ENCODE assay signal across 8 cellular contexts in genomic region chr7:6576867-6577368, GRCh38. TPM values are rescaled to one million over a fixed set of nuclear protein-coding genes. Genes with fewer than 3 reads are reported as not detected.
DNase-seq lines count a peak whose midpoint lies in the region; ATAC-seq and TF ChIP-seq lines count a peak whose summit lies in the region.
"Not testable (repeated sequence)": the region's sequence is repeated elsewhere in the genome, so short reads cannot be mapped to it uniquely, and the experiment has no call there.

No MANE protein-coding gene starts in this region.

- not testable (repeated sequence) for TF ChIP-seq POLR2A in Peyer's patch (IDR thresholded peaks at IDR 0.05)

- CTCF ChIA-PET in BJ (lab: Yijun Ruan, JAX): interaction anchor here (1.0 to 1.5 kb wide), 3 partner anchors 11 to 27 kb away, joined by 4 to 18 read pairs (median 5); partner anchors contain the start of gene INTS15
- CTCF ChIA-PET in activated naive CD4-positive, alpha-beta T cell treated with anti-CD3 and anti-CD28 coated beads for 36 hours (lab: Charles Lee): interaction anchor here (1.0 to 1.9 kb wide), 3 partner anchors 14 to 721 kb away, joined by 3 to 8 read pairs (median 4); partner anchors contain the start of gene INTS15

- not testable (repeated sequence) for DNase-seq in BJ (ENCODE audit: low read depth); HFFc6; natural killer cell treated with Interleukin-12 subunit alpha and Interleukin-12 subunit beta and Interleukin-15 and Interleukin-18, amount 100 ng/mL, for 72 hours (ENCODE audit: low spot score); stimulated activated naive B cell treated with anti-CD40 and anti-IgM and Interleukin-4, amounts not matched to agents 10 μg/mL and 1 μg/mL and 100 μg/mL, for 72 hours
- peak in 1 of 3 donors; percentile 50 for DNase-seq in Peyer's patch
- peak; percentile 36 for DNase-seq in activated naive CD4-positive, alpha-beta T cell treated with anti-CD3 and anti-CD28 coated beads for 36 hours

- 15 to 30% methylated on average over 9 to 10 of the region's 14 CpGs for WGBS in ectodermal cell, 2 experiments

- H3K27ac Mint-ChIP-seq in HFFc6: not testable (repeated sequence)
- H3K27ac Mint-ChIP-seq in activated naive CD4-positive, alpha-beta T cell treated with anti-CD3 and anti-CD28 coated beads for 36 hours: peak overlapping the region; percentile 81
- H3K27ac Mint-ChIP-seq in natural killer cell treated with Interleukin-12 subunit alpha and Interleukin-12 subunit beta and Interleukin-15 and Interleukin-18, amount 100 ng/mL, for 72 hours: peak overlapping the region; percentile 39 to 75
- H3K27ac Mint-ChIP-seq in stimulated activated naive B cell treated with anti-CD40 and anti-IgM and Interleukin-4, amounts not matched to agents 10 μg/mL and 1 μg/mL and 100 μg/mL, for 72 hours: peak overlapping the region; percentile 97

- peaks cover 14% of the 10 kb centered on the region for H3K4me1 Mint-ChIP-seq in HFFc6 (ENCODE audit: low read depth)
- H3K4me1 Mint-ChIP-seq in activated naive CD4-positive, alpha-beta T cell treated with anti-CD3 and anti-CD28 coated beads for 36 hours (ENCODE audit: low read depth): peaks cover 20% of the 10 kb centered on the region
- peaks cover 19 to 20% of the 10 kb centered on the region in 2 donors for H3K4me1 Mint-ChIP-seq in natural killer cell treated with Interleukin-12 subunit alpha and Interleukin-12 subunit beta and Interleukin-15 and Interleukin-18, amount 100 ng/mL, for 72 hours (ENCODE audit: low read depth in 2 of 2)
- peaks cover 20 to 37% of the 10 kb centered on the region in 2 donors for H3K4me1 Mint-ChIP-seq in stimulated activated naive B cell treated with anti-CD40 and anti-IgM and Interleukin-4, amounts not matched to agents 10 μg/mL and 1 μg/mL and 100 μg/mL, for 72 hours

- not testable (repeated sequence) for H3K36me3 ChIP-seq in BJ (ENCODE audit: control insufficient read depth, insufficient read depth, low read length)
- H3K36me3 ChIP-seq in Peyer's patch (peaks cover 0 to 22% (median 0%) of the 10 kb centered on the region in 3 donors), ectodermal cell (ENCODE audit: control insufficient read depth, insufficient read depth, low read length) (peaks cover 16% of the 10 kb centered on the region), iPS-15b (ENCODE audit: control insufficient read depth, insufficient read depth, low read length) (peaks cover 11% of the 10 kb centered on the region)

- not testable (repeated sequence) for H3K9me3 Mint-ChIP-seq in HFFc6; activated naive CD4-positive, alpha-beta T cell treated with anti-CD3 and anti-CD28 coated beads for 36 hours; natural killer cell treated with Interleukin-12 subunit alpha and Interleukin-12 subunit beta and Interleukin-15 and Interleukin-18, amount 100 ng/mL, for 72 hours; stimulated activated naive B cell treated with anti-CD40 and anti-IgM and Interleukin-4, amounts not matched to agents 10 μg/mL and 1 μg/mL and 100 μg/mL, for 72 hours

- not testable (repeated sequence) for ATAC-seq in natural killer cell treated with Interleukin-12 subunit alpha and Interleukin-12 subunit beta and Interleukin-15 and Interleukin-18, amount 100 ng/mL, for 72 hours
- ATAC-seq in stimulated activated naive B cell treated with anti-CD40 and anti-IgM and Interleukin-4, amounts not matched to agents 10 μg/mL and 1 μg/mL and 100 μg/mL, for 72 hours (replicated peaks): peak in 1 of 2 donors; percentile 26

- POLR2A ChIA-PET in BJ (lab: Charles Lee): not testable (repeated sequence)

- H3K4me1 ChIP-seq in Peyer's patch; ectodermal cell (ENCODE audit: control insufficient read depth, insufficient read depth, low read length); iPS-15b (ENCODE audit: control insufficient read depth, insufficient read depth, low read length): not testable (repeated sequence)

- not testable (repeated sequence) for TF ChIP-seq CTCF in BJ (IDR thresholded peaks at IDR 0.05; ENCODE audit: insufficient read depth, low read depth, low read length); HFFc6 (IDR thresholded peaks at IDR 0.05); Peyer's patch (IDR thresholded peaks at IDR 0.05)

- not testable (repeated sequence) for H3K9me3 ChIP-seq in Peyer's patch; ectodermal cell (ENCODE audit: control insufficient read depth, low read length); iPS-15b (ENCODE audit: control insufficient read depth, insufficient read depth, low read length)

- H3K27ac ChIP-seq in Peyer's patch: peak overlapping the region; percentile 84 to 97 (median 88)
- not testable (repeated sequence) for H3K27ac ChIP-seq in ectodermal cell (ENCODE audit: insufficient read depth, low read depth, low read length, poor library complexity, severe bottlenecking)

- H3K9ac ChIP-seq in iPS-15b (ENCODE audit: low read depth, low read length): not testable (repeated sequence)

- peak overlapping the region; percentile 73 for H3K4me3 ChIP-seq in BJ (ENCODE audit: low read depth, low read length)
- peak overlapping the region; percentile 51 to 94 (median 72) for H3K4me3 ChIP-seq in Peyer's patch
- H3K4me3 ChIP-seq in ectodermal cell (ENCODE audit: insufficient read depth, low read depth, low read length): peak overlapping the region; percentile 63
- peak overlapping the region; percentile 66 for H3K4me3 ChIP-seq in iPS-15b (ENCODE audit: low read depth, low read length)

- peak overlapping the region; percentile 87 for H3K4me3 Mint-ChIP-seq in HFFc6
- peak overlapping the region; percentile 84 for H3K4me3 Mint-ChIP-seq in activated naive CD4-positive, alpha-beta T cell treated with anti-CD3 and anti-CD28 coated beads for 36 hours
- H3K4me3 Mint-ChIP-seq in natural killer cell treated with Interleukin-12 subunit alpha and Interleukin-12 subunit beta and Interleukin-15 and Interleukin-18, amount 100 ng/mL, for 72 hours: peak overlapping the region; percentile 86
- peak overlapping the region; percentile 96 for H3K4me3 Mint-ChIP-seq in stimulated activated naive B cell treated with anti-CD40 and anti-IgM and Interleukin-4, amounts not matched to agents 10 μg/mL and 1 μg/mL and 100 μg/mL, for 72 hours

- intact Hi-C loops in activated naive CD4-positive, alpha-beta T cell treated with anti-CD3 and anti-CD28 coated beads for 36 hours (cut with micrococcal nuclease): loop anchor here (1.0 to 2.0 kb wide), 2 partner anchors 13 to 130 kb away; partner anchors contain the start of genes INTS15 and ZNF12

- H3K27me3 Mint-ChIP-seq in HFFc6 (ENCODE audit: insufficient read depth); activated naive CD4-positive, alpha-beta T cell treated with anti-CD3 and anti-CD28 coated beads for 36 hours (ENCODE audit: low read depth); natural killer cell treated with Interleukin-12 subunit alpha and Interleukin-12 subunit beta and Interleukin-15 and Interleukin-18, amount 100 ng/mL, for 72 hours; stimulated activated naive B cell treated with anti-CD40 and anti-IgM and Interleukin-4, amounts not matched to agents 10 μg/mL and 1 μg/mL and 100 μg/mL, for 72 hours: not testable (repeated sequence)

- H3K27me3 ChIP-seq in BJ (ENCODE audit: control insufficient read depth, insufficient read depth, low read length); Peyer's patch; ectodermal cell (ENCODE audit: control insufficient read depth, insufficient read depth, low read length, poor library complexity, severe bottlenecking); iPS-15b (ENCODE audit: control insufficient read depth, insufficient read depth, low read length): not testable (repeated sequence)

- not testable (repeated sequence) for H3K36me3 Mint-ChIP-seq in HFFc6 (ENCODE audit: low read depth); activated naive CD4-positive, alpha-beta T cell treated with anti-CD3 and anti-CD28 coated beads for 36 hours (ENCODE audit: low read depth); natural killer cell treated with Interleukin-12 subunit alpha and Interleukin-12 subunit beta and Interleukin-15 and Interleukin-18, amount 100 ng/mL, for 72 hours
- H3K36me3 Mint-ChIP-seq in stimulated activated naive B cell treated with anti-CD40 and anti-IgM and Interleukin-4, amounts not matched to agents 10 μg/mL and 1 μg/mL and 100 μg/mL, for 72 hours: peaks cover 18 to 24% of the 10 kb centered on the region in 2 donors

RNA-seq across cellular contexts. Expression of gene ZDHHC4, which starts 0.3 kb away (rescaled TPM):
- 113 and 116 TPM in 2 replicates for polyA plus RNA-seq in BJ (2011; rRNA removed)
- 54.5 and 86.3 TPM in 2 replicates for polyA minus RNA-seq in BJ (2011; rRNA and poly(A)+ RNA removed)
- 10 to 100 TPM; 18.4 to 27.7 (median 25.2) TPM for total RNA-seq in HFFc6 (2021; fragmentation: NEBNext Ultra II Directional; extraction: Animal tissue kit (Norgen Biotek cat#: 25700))
- total RNA-seq in Peyer's patch: 10 to 100 TPM; 29.6 to 52.0 (median 44.8) TPM
- 10 to 100 TPM; 48.1 to 49.4 TPM for total RNA-seq in activated naive CD4-positive, alpha-beta T cell treated with anti-CD3 and anti-CD28 coated beads for 36 hours
- polyA plus RNA-seq in ectodermal cell (2013, experiment 1 of 4): 73.2 TPM
- polyA plus RNA-seq in ectodermal cell (2013, experiment 2 of 4): 85.9 TPM
- 66.1 TPM for polyA plus RNA-seq in ectodermal cell (2013, experiment 3 of 4)
- 76.0 TPM for polyA plus RNA-seq in ectodermal cell (2013, experiment 4 of 4)
- 10 to 100 TPM; 20.6 to 33.5 TPM for total RNA-seq in natural killer cell treated with Interleukin-12 subunit alpha and Interleukin-12 subunit beta and Interleukin-15 and Interleukin-18, amount 100 ng/mL, for 72 hours

RNA-seq across cellular contexts. Expression of gene INTS15, which starts 12.9 kb away (rescaled TPM):
- polyA plus RNA-seq in BJ (2011; rRNA removed): 16.0 and 22.6 TPM in 2 replicates
- polyA minus RNA-seq in BJ (2011; rRNA and poly(A)+ RNA removed): 13.4 and 19.1 TPM in 2 replicates
- total RNA-seq in HFFc6 (2021; fragmentation: NEBNext Ultra II Directional; extraction: Animal tissue kit (Norgen Biotek cat#: 25700)): 10 to 100 TPM; 14.9 to 17.9 (median 17.4) TPM
- total RNA-seq in Peyer's patch: 10 to 100 TPM; 34.0 to 95.7 (median 53.0) TPM
- 10 to 100 TPM; 24.9 to 27.5 TPM for total RNA-seq in activated naive CD4-positive, alpha-beta T cell treated with anti-CD3 and anti-CD28 coated beads for 36 hours
- polyA plus RNA-seq in ectodermal cell (2013, experiment 1 of 4): 31.1 TPM
- 37.1 TPM for polyA plus RNA-seq in ectodermal cell (2013, experiment 2 of 4)
- polyA plus RNA-seq in ectodermal cell (2013, experiment 3 of 4): 32.7 TPM
- polyA plus RNA-seq in ectodermal cell (2013, experiment 4 of 4): 31.8 TPM
- 10 to 100 TPM; 42.5 to 58.6 TPM for total RNA-seq in natural killer cell treated with Interleukin-12 subunit alpha and Interleukin-12 subunit beta and Interleukin-15 and Interleukin-18, amount 100 ng/mL, for 72 hours

RNA-seq across cellular contexts. Expression of gene GRID2IP, which starts 25.7 kb away (rescaled TPM):
- polyA plus RNA-seq in BJ (2011; rRNA removed): not detected in 2 replicates
- not detected in 2 replicates for polyA minus RNA-seq in BJ (2011; rRNA and poly(A)+ RNA removed)
- total RNA-seq in HFFc6 (2021; fragmentation: NEBNext Ultra II Directional; extraction: Animal tissue kit (Norgen Biotek cat#: 25700)): not detected
- under 1 TPM in 3 of 4 donors, not detected in 1; 0.40 to 0.95 (median 0.88) TPM for total RNA-seq in Peyer's patch
- under 1 TPM; 0.10 to 0.12 TPM for total RNA-seq in activated naive CD4-positive, alpha-beta T cell treated with anti-CD3 and anti-CD28 coated beads for 36 hours
- polyA plus RNA-seq in ectodermal cell (2013, experiment 1 of 4): 0.17 TPM
- polyA plus RNA-seq in ectodermal cell (2013, experiment 2 of 4): 0.23 TPM
- 0.32 TPM for polyA plus RNA-seq in ectodermal cell (2013, experiment 3 of 4)
- 0.20 TPM for polyA plus RNA-seq in ectodermal cell (2013, experiment 4 of 4)
- total RNA-seq in natural killer cell treated with Interleukin-12 subunit alpha and Interleukin-12 subunit beta and Interleukin-15 and Interleukin-18, amount 100 ng/mL, for 72 hours: under 1 TPM in 1 of 2 donors, not detected in 1; 0.29 TPM

RNA-seq across cellular contexts. Expression of gene ZNF853, which starts 38.5 kb away (rescaled TPM):
- polyA plus RNA-seq in BJ (2011; rRNA removed): 1.6 and 2.0 TPM in 2 replicates
- polyA minus RNA-seq in BJ (2011; rRNA and poly(A)+ RNA removed): 2.5 TPM in 2 replicates
- under 1 TPM in 3 of 6 experiments, not detected in 3; 0.05 to 0.07 (median 0.06) TPM for total RNA-seq in HFFc6 (2021; fragmentation: NEBNext Ultra II Directional; extraction: Animal tissue kit (Norgen Biotek cat#: 25700))
- total RNA-seq in Peyer's patch: 1 to 10 TPM; 1.1 to 8.3 (median 2.5) TPM
- under 1 TPM; 0.69 to 0.91 TPM for total RNA-seq in activated naive CD4-positive, alpha-beta T cell treated with anti-CD3 and anti-CD28 coated beads for 36 hours
- 6.8 TPM for polyA plus RNA-seq in ectodermal cell (2013, experiment 1 of 4)
- 7.6 TPM for polyA plus RNA-seq in ectodermal cell (2013, experiment 2 of 4)
- 7.7 TPM for polyA plus RNA-seq in ectodermal cell (2013, experiment 3 of 4)
- polyA plus RNA-seq in ectodermal cell (2013, experiment 4 of 4): 9.0 TPM
- 1 to 10 TPM in 1 of 2 donors, under 1 TPM in 1; 0.56 to 1.0 TPM for total RNA-seq in natural killer cell treated with Interleukin-12 subunit alpha and Interleukin-12 subunit beta and Interleukin-15 and Interleukin-18, amount 100 ng/mL, for 72 hours
